Comparison of ENCODE assay signal across 19 cellular contexts in the genomic region with DNA sequence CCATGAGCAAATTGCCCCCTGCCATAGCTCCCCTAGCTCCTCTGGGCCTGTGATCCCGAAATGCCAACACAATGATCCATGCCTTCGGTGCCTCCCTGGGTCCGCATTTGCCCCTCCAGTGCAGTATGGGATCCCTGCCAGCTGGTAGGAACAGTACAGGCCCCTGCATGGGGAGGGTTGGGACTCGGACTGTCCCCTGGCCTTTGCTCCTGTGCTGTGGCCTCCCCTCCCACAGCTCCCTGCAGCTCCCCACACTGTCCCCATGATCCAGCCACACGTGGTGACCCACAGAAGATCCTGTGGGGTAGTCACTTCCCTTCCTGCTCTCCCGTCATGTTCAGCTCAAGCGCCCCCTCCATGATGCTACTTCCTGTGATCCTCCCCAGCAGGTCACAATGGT.
DNase-seq lines count a peak whose midpoint lies in the region; ATAC-seq, FAIRE-seq and TF ChIP-seq lines count a peak whose summit lies in the region.
"Had no signal": no experiment of that assay in that cellular context is flagged by ENCODE, and none has a peak within 500 bp of the region (broad histone marks: within the 10 kb centered on the region; RNA-seq: fewer than 3 reads in every experiment).

No MANE protein-coding gene starts in this region.

- intact Hi-C loops in Right ventricle myocardium inferior (cut with DNase I) (no loop called here), right cardiac atrium (cut with DNase I) (no loop called here), kidney (cut with DNase I) (no loop called here), aorta (cut with DNase I) (no loop called here)

- DNase-seq in Right ventricle myocardium inferior (ENCODE audit: missing footprints) (peak; percentile 17), right cardiac atrium (no peak), GM13977 (ENCODE audit: low spot score) (peak; percentile 19), kidney (peak; percentile 42), aorta (peak; percentile 44 to 51), pons (ENCODE audit: low spot score) (no peak), GOT3 (lab: John Stamatoyannopoulos, UW) (no peak)
- DNase-seq: activated CD4-positive, alpha-beta T cell treated with anti-CD3 and anti-CD28 coated beads for 48 hours; endodermal cell; IMR-90; NCI-H2171; NCI-H524 treated with DMSO at 0.1 percent for 48 hours; occipital lobe; upper lobe of left lung had no signal

- no peaks in the 10 kb centered on the region for H3K36me3 ChIP-seq in kidney (ENCODE audit: control insufficient read depth in 1 of 2, insufficient read depth in 2 of 2, low read length in 2 of 2)
- no peaks in the 10 kb centered on the region for H3K36me3 ChIP-seq in aorta (ENCODE audit: control insufficient read depth in 1 of 2, insufficient read depth in 2 of 2, low read length in 1 of 2)
- H3K36me3 ChIP-seq: adrenal gland, breast epithelium, upper lobe of left lung had no signal

- ATAC-seq in Right ventricle myocardium inferior (no peak), right cardiac atrium (no peak), aorta (ENCODE audit: low FRiP score) (no peak)
- ATAC-seq: GM23338 had no signal

- H3K27ac ChIP-seq in right cardiac atrium (ENCODE audit: low read length), result no peak overlapping the region
- H3K27ac ChIP-seq in kidney (ENCODE audit: low read depth in 2 of 2, low read length in 2 of 2), result no peak overlapping the region
- H3K27ac ChIP-seq in aorta (ENCODE audit: low read depth in 1 of 2, low read length in 2 of 2), result no peak overlapping the region
- H3K27ac ChIP-seq: adrenal gland, breast epithelium, coronary artery, upper lobe of left lung had no signal

- H3K4me1 ChIP-seq in right cardiac atrium (ENCODE audit: control insufficient read depth, insufficient read depth, low read length) (no peaks in the 10 kb centered on the region), kidney (ENCODE audit: control insufficient read depth in 1 of 2, insufficient read depth in 1 of 2, low read depth in 1 of 2, low read length in 2 of 2) (no peaks in the 10 kb centered on the region), aorta (ENCODE audit: control insufficient read depth in 1 of 2, insufficient read depth in 2 of 2, low read length in 2 of 2) (no peaks in the 10 kb centered on the region)
- H3K4me1 ChIP-seq: adrenal gland, breast epithelium, upper lobe of left lung had no signal

- H3K4me3 ChIP-seq in right cardiac atrium (ENCODE audit: low read length), result no peak overlapping the region
- no peak overlapping the region for H3K4me3 ChIP-seq in kidney (ENCODE audit: low read length in 2 of 2)
- H3K4me3 ChIP-seq in aorta (ENCODE audit: low read length in 2 of 2), result no peak overlapping the region
- H3K4me3 ChIP-seq: adrenal gland, breast epithelium, coronary artery, GM23338, upper lobe of left lung had no signal

- FAIRE-seq in kidney (lab: Jason Lieb, UNC), result no peak
- FAIRE-seq: RCC 7860 had no signal

- H3K27me3 ChIP-seq in right cardiac atrium (ENCODE audit: control insufficient read depth, insufficient read depth) (no peaks in the 10 kb centered on the region), aorta (ENCODE audit: control insufficient read depth in 1 of 2, insufficient read depth in 2 of 2, low read length in 1 of 2) (no peaks in the 10 kb centered on the region)
- H3K27me3 ChIP-seq: adrenal gland, breast epithelium, upper lobe of left lung had no signal

- H3K9me3 ChIP-seq in right cardiac atrium (ENCODE audit: control insufficient read depth, low read length) (no peaks in the 10 kb centered on the region), kidney (ENCODE audit: control insufficient read depth in 1 of 2, low read length in 2 of 2) (no peaks in the 10 kb centered on the region), aorta (ENCODE audit: control insufficient read depth, low read length) (no peaks in the 10 kb centered on the region)
- H3K9me3 ChIP-seq: adrenal gland, breast epithelium, upper lobe of left lung had no signal

- 84% methylated on average over 7 of the region's 7 CpGs for WGBS in right cardiac atrium
- WGBS in aorta, 2 donors, result 90% methylated on average over 7 of the region's 7 CpGs

- TF ChIP-seq CTCF in GM13977 (IDR thresholded peaks at IDR 0.05; ENCODE audit: extremely low read depth, insufficient read depth, missing control alignments), result no peak
- no peak for TF ChIP-seq CTCF in kidney (IDR thresholded peaks at IDR 0.05; ENCODE audit: borderline replicate concordance, extremely low read depth, insufficient read depth)

- H3K9ac ChIP-seq in kidney (ENCODE audit: low read length in 2 of 2), result no peak overlapping the region

- in situ Hi-C loops in GM13977 (cut with MboI; ENCODE audit: low pct_unique_long_range_greater_than_20kb, low sequenced_read_pairs, unreplicated experiment), result no loop called here

Comparison
In these comparisons a context has a peak if more than half of its experiments do, and no peak if none do; other contexts are left out.
1. DNase-seq: peak in Right ventricle myocardium inferior (single experiment), GM13977 (single experiment), kidney (single experiment) and aorta (2 of 2); none in right cardiac atrium (0 of 3), pons (single experiment) and GOT3 (single experiment).